In the genomic region with DNA sequence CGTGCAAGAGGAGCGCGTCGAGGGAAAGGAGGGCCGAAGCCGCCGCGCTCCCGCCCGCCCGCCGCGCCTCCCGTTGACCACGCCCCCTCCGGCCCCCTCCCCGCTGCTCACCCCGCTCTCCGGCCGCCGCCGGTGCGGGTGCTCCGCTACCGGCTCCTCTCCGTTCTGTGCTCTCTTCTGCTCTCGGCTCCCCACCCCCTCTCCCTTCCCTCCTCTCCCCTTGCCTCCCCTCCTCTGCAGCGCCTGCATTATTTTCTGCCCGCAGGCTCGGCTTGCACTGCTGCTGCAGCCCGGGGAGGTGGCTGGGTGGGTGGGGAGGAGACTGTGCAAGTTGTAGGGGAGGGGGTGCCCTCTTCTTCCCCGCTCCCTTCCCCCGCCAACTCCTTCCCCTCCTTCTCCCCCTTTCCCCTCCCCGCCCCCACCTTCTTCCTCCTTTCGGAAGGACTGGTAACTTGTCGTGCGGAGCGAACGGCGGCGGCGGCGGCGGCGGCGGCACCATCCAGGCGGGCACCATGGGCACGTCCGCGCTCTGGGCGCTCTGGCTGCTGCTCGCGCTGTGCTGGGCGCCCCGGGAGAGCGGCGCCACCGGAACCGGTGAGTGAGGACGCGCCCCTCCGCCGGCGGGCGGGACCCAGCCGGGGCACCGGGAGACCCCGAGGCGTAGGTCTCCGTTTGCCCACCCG, we compare ENCODE assay signal across 8 cellular contexts.
DNase-seq lines count a peak whose midpoint lies in the region; ATAC-seq lines count a peak whose summit lies in the region.

A gene (plus strand): TSS at position 110 of the 683 bp plus-strand sequence. CDS start 403 bp downstream, at position 513.

- H3K27ac Mint-ChIP-seq in T-helper 2 cell treated with Interferon-gamma antibody and Interleukin-4, amounts not matched to agents 5 μg/mL and 100 μg/mL, for 36 hours = peak within 1 kb of the TSS; percentile 84

- DNase-seq in DMS53 (lab: John Stamatoyannopoulos, UW) = peak; percentile 48
- peak; percentile 40 for DNase-seq in T-helper 2 cell treated with Interferon-gamma antibody and Interleukin-4, amounts not matched to agents 5 μg/mL and 100 μg/mL, for 36 hours (ENCODE audit: low spot score)
- peak; percentile 86 for DNase-seq in left kidney (ENCODE audit: low read depth, low spot score)
- DNase-seq in stimulated activated CD4-positive, alpha-beta T cell treated with anti-CD3 and anti-CD28 coated beads, Interleukin-2, amount 100 ng/mL, for 48 hours = peak; percentile 16 to 27
- no peak for DNase-seq in effector CD8-positive, alpha-beta T cell (lab: John Stamatoyannopoulos, UW)

- H3K4me3 Mint-ChIP-seq in T-helper 2 cell treated with Interferon-gamma antibody and Interleukin-4, amounts not matched to agents 5 μg/mL and 100 μg/mL, for 36 hours = peak within 1 kb of the TSS; percentile 94

- H3K9me3 Mint-ChIP-seq in T-helper 2 cell treated with Interferon-gamma antibody and Interleukin-4, amounts not matched to agents 5 μg/mL and 100 μg/mL, for 36 hours = no peaks in the 10 kb centered on the region

- peak within 1 kb of the TSS; percentile 72 for H3K9ac ChIP-seq in HUES6 (ENCODE audit: low read length)

- H3K27me3 ChIP-seq in HUES6 (ENCODE audit: control insufficient read depth, insufficient read depth, low read length) = peaks cover 56% of the 10 kb centered on the region

- peaks cover 23% of the 10 kb centered on the region for H3K27me3 Mint-ChIP-seq in T-helper 2 cell treated with Interferon-gamma antibody and Interleukin-4, amounts not matched to agents 5 μg/mL and 100 μg/mL, for 36 hours (ENCODE audit: low read depth)

- H3K9me3 ChIP-seq in HUES6 (ENCODE audit: control insufficient read depth, insufficient read depth, low read depth, low read length) = no peaks in the 10 kb centered on the region

- ATAC-seq in GM21367 (IDR thresholded peaks at IDR 0.05; ENCODE audit: unreplicated experiment) = peak; percentile 30

- H3K4me3 ChIP-seq in HUES6 (ENCODE audit: low read depth, low read length) = peak within 1 kb of the TSS; percentile 74

- peaks cover 22% of the 10 kb centered on the region for H3K4me1 ChIP-seq in HUES6 (ENCODE audit: control insufficient read depth, insufficient read depth, low read length)

- peaks cover 19% of the 10 kb centered on the region for H3K4me1 Mint-ChIP-seq in T-helper 2 cell treated with Interferon-gamma antibody and Interleukin-4, amounts not matched to agents 5 μg/mL and 100 μg/mL, for 36 hours (ENCODE audit: low read depth)

- H3K27ac ChIP-seq in HUES6 (ENCODE audit: low read depth, low read length) (peak within 1 kb of the TSS; percentile 1), cingulate gyrus (ENCODE audit: low read depth, low read length) (peak within 1 kb of the TSS; percentile 62)

- peaks cover 6% of the 10 kb centered on the region for H3K36me3 Mint-ChIP-seq in T-helper 2 cell treated with Interferon-gamma antibody and Interleukin-4, amounts not matched to agents 5 μg/mL and 100 μg/mL, for 36 hours (ENCODE audit: low read depth)

- H3K36me3 ChIP-seq in HUES6 (ENCODE audit: control insufficient read depth, insufficient read depth, low read length) = no peaks in the 10 kb centered on the region
